ENCODE assay signal across 10 cellular contexts in genomic region chr9:89444212-89444611, GRCh38. TPM values are rescaled to one million over a fixed set of nuclear protein-coding genes. Genes with fewer than 3 reads are reported as not detected.
DNase-seq lines count a peak whose midpoint lies in the region; ATAC-seq and TF ChIP-seq lines count a peak whose summit lies in the region.
"Had no signal": no experiment of that assay in that cellular context is flagged by ENCODE, and none has a peak within 500 bp of the region (broad histone marks: within the 10 kb centered on the region; RNA-seq: fewer than 3 reads in every experiment).

No MANE protein-coding gene starts in this region.

- H3K27ac Mint-ChIP-seq in activated T-cell treated with anti-CD3 and anti-CD28 coated beads, Interleukin-2, amount 50 U/mL, for 72 hours: peak overlapping the region; percentile 95
- H3K27ac Mint-ChIP-seq in stimulated activated memory B cell treated with anti-CD40 and anti-IgM and Interleukin-4, amounts not matched to agents 10 μg/mL and 1 μg/mL and 100 μg/mL, for 72 hours: peak overlapping the region; percentile 18

- no peaks in the 10 kb centered on the region for H3K9me3 Mint-ChIP-seq in activated T-cell treated with anti-CD3 and anti-CD28 coated beads, Interleukin-2, amount 50 U/mL, for 72 hours
- H3K9me3 Mint-ChIP-seq in stimulated activated memory B cell treated with anti-CD40 and anti-IgM and Interleukin-4, amounts not matched to agents 10 μg/mL and 1 μg/mL and 100 μg/mL, for 72 hours: no peaks in the 10 kb centered on the region

- H3K36me3 Mint-ChIP-seq in activated T-cell treated with anti-CD3 and anti-CD28 coated beads, Interleukin-2, amount 50 U/mL, for 72 hours (ENCODE audit: insufficient read depth in 2 of 2): peaks cover 2 to 16% of the 10 kb centered on the region in 2 donors
- H3K36me3 Mint-ChIP-seq in stimulated activated memory B cell treated with anti-CD40 and anti-IgM and Interleukin-4, amounts not matched to agents 10 μg/mL and 1 μg/mL and 100 μg/mL, for 72 hours: peaks cover 11% of the 10 kb centered on the region

- H3K4me3 Mint-ChIP-seq in activated T-cell treated with anti-CD3 and anti-CD28 coated beads, Interleukin-2, amount 50 U/mL, for 72 hours: peak overlapping the region; percentile 47 to 82
- no peak overlapping the region for H3K4me3 Mint-ChIP-seq in stimulated activated memory B cell treated with anti-CD40 and anti-IgM and Interleukin-4, amounts not matched to agents 10 μg/mL and 1 μg/mL and 100 μg/mL, for 72 hours

- no peak overlapping the region for H2AFZ ChIP-seq in osteoblast (ENCODE audit: low read length)

- no peak for TF ChIP-seq CTCF in esophagus squamous epithelium (IDR thresholded peaks at IDR 0.05)
- no peak for TF ChIP-seq CTCF in osteoblast (IDR thresholded peaks at IDR 0.05; ENCODE audit: extremely low read depth, low read depth, low read length)

- H3K36me3 ChIP-seq in esophagus squamous epithelium (no peaks in the 10 kb centered on the region), osteoblast (ENCODE audit: insufficient read depth, low read length) (no peaks in the 10 kb centered on the region)

- H3K27me3 ChIP-seq in esophagus squamous epithelium (no peaks in the 10 kb centered on the region), osteoblast (ENCODE audit: insufficient read depth, low read length) (peaks cover 4% of the 10 kb centered on the region)

- peak; percentile 60 to 72 for ATAC-seq in activated T-cell treated with anti-CD3 and anti-CD28 coated beads, Interleukin-2, amount 50 U/mL, for 72 hours (replicated peaks in 1 of 2)
- ATAC-seq in stimulated activated memory B cell treated with anti-CD40 and anti-IgM and Interleukin-4, amounts not matched to agents 10 μg/mL and 1 μg/mL and 100 μg/mL, for 72 hours: no peak
- ATAC-seq in GM18909 (IDR thresholded peaks at IDR 0.05; ENCODE audit: poor library complexity, unreplicated experiment): no peak
- ATAC-seq: psoas muscle had no signal

- peaks cover 98% of the 10 kb centered on the region for H3K4me1 Mint-ChIP-seq in activated T-cell treated with anti-CD3 and anti-CD28 coated beads, Interleukin-2, amount 50 U/mL, for 72 hours (ENCODE audit: low read depth)
- H3K4me1 Mint-ChIP-seq in stimulated activated memory B cell treated with anti-CD40 and anti-IgM and Interleukin-4, amounts not matched to agents 10 μg/mL and 1 μg/mL and 100 μg/mL, for 72 hours: peaks cover 91% of the 10 kb centered on the region

- no peaks in the 10 kb centered on the region for H3K79me2 ChIP-seq in osteoblast (ENCODE audit: insufficient read depth, low read length)

- H3K4me1 ChIP-seq in esophagus squamous epithelium (peaks cover 33 to 70% (median 42%) of the 10 kb centered on the region in 3 donors), osteoblast (ENCODE audit: insufficient read depth, low read length) (peaks cover 8% of the 10 kb centered on the region)

- H3K4me3 ChIP-seq in esophagus squamous epithelium (no peak overlapping the region), osteoblast (ENCODE audit: insufficient read depth, low read length) (no peak overlapping the region)
- H3K4me3 ChIP-seq: psoas muscle had no signal

- WGBS in esophagus squamous epithelium, 2 donors: 71 to 72% methylated on average over 3 to 8 of the region's 8 CpGs

- TF ChIP-seq POLR2A in esophagus squamous epithelium (IDR thresholded peaks at IDR 0.05): no peak

- DNase-seq in T-helper 2 cell (peak in 3 of 5 experiments; percentile 65 to 88 (median 74)), esophagus squamous epithelium (lab: John Stamatoyannopoulos, UW) (no peak), osteoblast (ENCODE audit: insufficient read length, low spot score, missing footprints) (no peak), Ammon's horn (ENCODE audit: low spot score) (no peak)
- DNase-seq in activated T-cell treated with anti-CD3 and anti-CD28 coated beads, Interleukin-2, amount 50 U/mL, for 72 hours: peak; percentile 55 to 57
- DNase-seq: DMS79, left colon, psoas muscle had no signal

- intact Hi-C loops in esophagus squamous epithelium (cut with DNase I): no loop called here

- H3K9me3 ChIP-seq in esophagus squamous epithelium (no peaks in the 10 kb centered on the region), osteoblast (ENCODE audit: low read depth, low read length) (no peaks in the 10 kb centered on the region)
- H3K9me3 ChIP-seq: psoas muscle had no signal

- H3K27me3 Mint-ChIP-seq in activated T-cell treated with anti-CD3 and anti-CD28 coated beads, Interleukin-2, amount 50 U/mL, for 72 hours (ENCODE audit: low read depth): no peaks in the 10 kb centered on the region
- H3K27me3 Mint-ChIP-seq in stimulated activated memory B cell treated with anti-CD40 and anti-IgM and Interleukin-4, amounts not matched to agents 10 μg/mL and 1 μg/mL and 100 μg/mL, for 72 hours: no peaks in the 10 kb centered on the region

- no peak overlapping the region for H3K4me2 ChIP-seq in osteoblast (ENCODE audit: insufficient read depth, low read length)

- no peaks in the 10 kb centered on the region for H4K20me1 ChIP-seq in osteoblast (ENCODE audit: insufficient read depth, low read length)

- peak overlapping the region in 3 of 4 donors; percentile 86 to 92 (median 86) for H3K27ac ChIP-seq in esophagus squamous epithelium
- no peak overlapping the region for H3K27ac ChIP-seq in osteoblast (ENCODE audit: low read depth, low read length)

RNA-seq across cellular contexts. Expression of gene SEMA4D, which starts 53.7 kb away (rescaled TPM):
- 100 to 1,000 TPM; 182 to 198 TPM for total RNA-seq in activated T-cell treated with anti-CD3 and anti-CD28 coated beads, Interleukin-2, amount 50 U/mL, for 72 hours
- total RNA-seq in esophagus squamous epithelium (10 to 100 TPM; 12.8 to 52.0 (median 20.5) TPM), osteoblast (0.72 and 0.88 TPM in 2 replicates)

Comparison
In these comparisons a context has a peak if more than half of its experiments do, and no peak if none do; other contexts are left out.
1. DNase-seq: peak in T-helper 2 cell (3 of 5) and activated T-cell treated with anti-CD3 and anti-CD28 coated beads, Interleukin-2, amount 50 U/mL, for 72 hours (2 of 2); none in esophagus squamous epithelium (single experiment), osteoblast (single experiment) and Ammon's horn (single experiment).
2. ATAC-seq: peak in activated T-cell treated with anti-CD3 and anti-CD28 coated beads, Interleukin-2, amount 50 U/mL, for 72 hours (2 of 2); none in stimulated activated memory B cell treated with anti-CD40 and anti-IgM and Interleukin-4, amounts not matched to agents 10 μg/mL and 1 μg/mL and 100 μg/mL, for 72 hours (single experiment) and GM18909 (single experiment).